12 cellular contexts compared by ENCODE assay signal in genomic region chr1:50972766-50973165, GRCh38. TPM values are rescaled to one million over a fixed set of nuclear protein-coding genes. Genes with fewer than 3 reads are reported as not detected.
A peak's percentile ranks its signal among the peaks of the same experiment; 100 is the strongest.
DNase-seq lines count a peak whose midpoint lies in the region; TF ChIP-seq lines count a peak whose summit lies in the region.
"Had no signal": no experiment of that assay in that cellular context is flagged by ENCODE, and none has a peak within 500 bp of the region (broad histone marks: within the 10 kb centered on the region; RNA-seq: fewer than 3 reads in every experiment).

No MANE protein-coding gene starts in this region.

- H3K9me3 ChIP-seq in OCI-LY7 (ENCODE audit: low read length): no peaks in the 10 kb centered on the region
- H3K9me3 ChIP-seq in esophagus squamous epithelium: no peaks in the 10 kb centered on the region
- H3K9me3 ChIP-seq: left lung, prostate gland had no signal

- H3K36me3 ChIP-seq in ACC112 (ENCODE audit: insufficient read depth, low read length) (no peaks in the 10 kb centered on the region), GM06990 (ENCODE audit: control insufficient read depth, insufficient read depth, low read length) (no peaks in the 10 kb centered on the region; the same call in 1 of the 2 replicates), OCI-LY7 (ENCODE audit: insufficient read depth, low read length) (peaks cover 38% of the 10 kb centered on the region), esophagus squamous epithelium (no peaks in the 10 kb centered on the region)
- H3K36me3 ChIP-seq: left lung, prostate gland had no signal

- intact Hi-C loops in OCI-LY7 (cut with micrococcal nuclease; ENCODE audit: unreplicated experiment): no loop called here
- intact Hi-C loops in esophagus squamous epithelium (cut with DNase I): no loop called here

- H3K27ac ChIP-seq in ACC112 (ENCODE audit: low read depth, low read length) (no peak overlapping the region), OCI-LY7 (ENCODE audit: low read depth, low read length, poor library complexity, severe bottlenecking) (no peak overlapping the region), esophagus squamous epithelium (peak overlapping the region in 2 of 4 donors; percentile 27 to 100)
- H3K27ac ChIP-seq: epithelial cell of prostate, left lung, prostate gland had no signal

- 42 to 52% methylated on average over 1 of the region's 1 CpG for WGBS in esophagus squamous epithelium, 2 donors

- H3K4me2 ChIP-seq in OCI-LY7 (ENCODE audit: low read length): peak overlapping the region; percentile 83

- CTCF ChIA-PET in OCI-LY7 (lab: Charles Lee; ENCODE audit: unreplicated experiment): no interaction called here

- no peak for TF ChIP-seq POLR2A in esophagus squamous epithelium (IDR thresholded peaks at IDR 0.05)

- TF ChIP-seq CTCF in GM06990 (IDR thresholded peaks at IDR 0.05; ENCODE audit: insufficient read depth, low read length, poor library complexity, severe bottlenecking) (no peak), OCI-LY7 (conservative IDR thresholded peaks at IDR 0.05; ENCODE audit: low read length) (no peak), esophagus squamous epithelium (IDR thresholded peaks at IDR 0.05) (no peak)

- no peaks in the 10 kb centered on the region for H3K9me2 ChIP-seq in OCI-LY7 (ENCODE audit: insufficient read depth, low read length)

- H3K79me2 ChIP-seq in ACC112 (ENCODE audit: control insufficient read depth, insufficient read depth, low read length, unreplicated experiment) (peaks cover 56% of the 10 kb centered on the region), OCI-LY7 (ENCODE audit: insufficient read depth, low read depth, low read length) (peaks cover 42% of the 10 kb centered on the region)

- H3K4me1 ChIP-seq in ACC112 (ENCODE audit: control insufficient read depth, insufficient read depth, low read length, unreplicated experiment) (peaks cover 6% of the 10 kb centered on the region), OCI-LY7 (ENCODE audit: insufficient read depth, low read length, poor library complexity, severe bottlenecking) (peaks cover 32% of the 10 kb centered on the region), esophagus squamous epithelium (peaks cover 0 to 52% (median 0%) of the 10 kb centered on the region in 3 donors)
- H3K4me1 ChIP-seq: prostate gland had no signal

- DNase-seq in GM06990 (ENCODE audit: extremely low read depth, insufficient read length): no peak
- no peak for DNase-seq in OCI-LY7 (ENCODE audit: low spot score)
- peak; percentile 32 for DNase-seq in foreskin melanocyte
- DNase-seq in esophagus squamous epithelium (lab: John Stamatoyannopoulos, UW): no peak
- DNase-seq in AG20443 (ENCODE audit: low spot score): no peak
- DNase-seq in NCI-H187 (lab: John Stamatoyannopoulos, UW): no peak
- DNase-seq in stimulated activated CD4-positive, alpha-beta T cell treated with anti-CD3 and anti-CD28 coated beads, Interleukin-4, amount 100 ng/mL, for 1 hour: no peak
- DNase-seq: left lung, NCI-H82 had no signal

- H3K27me3 ChIP-seq in ACC112 (ENCODE audit: insufficient read depth, low read length) (no peaks in the 10 kb centered on the region), GM06990 (replicated peaks; ENCODE audit: control insufficient read depth, insufficient read depth, low read length) (no peaks in the 10 kb centered on the region), esophagus squamous epithelium (no peaks in the 10 kb centered on the region)

- POLR2A ChIA-PET in OCI-LY7 (lab: Charles Lee): interaction anchor here (0.6 to 2.2 kb wide), 8 partner anchors 9 to 305 kb away, joined by 3 to 11 read pairs (median 4); partner anchors contain the start of gene FAF1

- BruUV-seq in OCI-LY7 (replicated peaks; lab: Mats Ljungman, UMichigan): no TSS peak

- peaks cover 18% of the 10 kb centered on the region; the same call in 1 of the 2 replicates for H4K20me1 ChIP-seq in OCI-LY7 (ENCODE audit: insufficient read depth, low read length)

- H3K4me3 ChIP-seq in ACC112 (ENCODE audit: low read depth, low read length) (peak overlapping the region; percentile 66), GM06990 (replicated peaks; ENCODE audit: low read depth, low read length) (peak overlapping the region; percentile 16; the same call in 1 of the 2 replicates), OCI-LY7 (ENCODE audit: low read depth, low read length, poor library complexity, severe bottlenecking) (peak overlapping the region; percentile 88), esophagus squamous epithelium (peak overlapping the region in 2 of 4 donors; percentile 9 to 37)
- H3K4me3 ChIP-seq: left lung, prostate gland had no signal

- no peak overlapping the region for H2AFZ ChIP-seq in ACC112 (ENCODE audit: low read length, unreplicated experiment)
- no peak overlapping the region for H2AFZ ChIP-seq in OCI-LY7 (ENCODE audit: low read length)

RNA-seq across cellular contexts. Expression of gene CDKN2C, which starts 2.7 kb away (rescaled TPM):
- total RNA-seq in OCI-LY7 (2014; rRNA removed; shearing (Covaris generic)): 46.6 and 55.6 TPM in 2 replicates
- total RNA-seq in OCI-LY7 (2022): 71.0 and 81.2 TPM in 2 replicates
- total RNA-seq in esophagus squamous epithelium: 10 to 100 TPM in 3 of 4 donors, 1 to 10 TPM in 1; 6.9 to 16.5 (median 12.5) TPM

RNA-seq across cellular contexts. Expression of gene FAF1, which starts 12.7 kb away (rescaled TPM):
- 42.3 and 57.5 TPM in 2 replicates for total RNA-seq in OCI-LY7 (2014; rRNA removed; shearing (Covaris generic))
- total RNA-seq in OCI-LY7 (2022) (113 and 114 TPM in 2 replicates), esophagus squamous epithelium (10 to 100 TPM; 23.8 to 64.6 (median 43.9) TPM)
